In the genomic region with DNA sequence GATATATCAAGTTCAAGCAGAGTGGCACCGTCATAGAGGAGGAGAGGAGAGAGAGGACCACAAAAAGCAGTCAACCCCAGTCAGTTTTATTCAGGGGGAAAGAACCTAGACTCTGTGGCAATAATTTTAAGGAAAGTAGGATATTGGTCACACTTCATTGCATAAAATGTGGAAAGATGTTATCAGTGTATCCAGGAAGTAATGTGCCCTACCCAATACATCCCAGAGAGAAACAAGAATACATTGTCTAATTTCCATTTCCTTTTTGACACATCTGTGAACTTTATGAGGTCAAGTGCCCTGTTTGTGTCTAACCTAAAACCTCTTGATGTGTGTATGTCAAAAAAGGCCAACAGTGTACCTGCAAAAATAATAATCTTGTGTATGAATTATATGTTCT, we compare ENCODE assay signal across 31 cellular contexts.
"Had no signal": no experiment of that assay in that cellular context is flagged by ENCODE, and none has a peak within 500 bp of the region (broad histone marks: within the 10 kb centered on the region; RNA-seq: fewer than 3 reads in every experiment).

No MANE protein-coding gene starts in this region.

- H3K4me3 ChIP-seq: adrenal gland, body of pancreas, dorsolateral prefrontal cortex, esophagus muscularis mucosa, gastroesophageal sphincter, heart right ventricle, hepatocyte had no signal

- H3K27ac ChIP-seq: adrenal gland, body of pancreas, dorsolateral prefrontal cortex, esophagus muscularis mucosa, gastroesophageal sphincter, heart right ventricle, hepatocyte had no signal

- H3K27me3 ChIP-seq: adrenal gland, body of pancreas, dorsolateral prefrontal cortex, esophagus muscularis mucosa, gastroesophageal sphincter, heart right ventricle, hepatocyte had no signal

- H2AFZ ChIP-seq: hepatocyte had no signal

- H3K36me3 ChIP-seq: adrenal gland, esophagus muscularis mucosa, gastroesophageal sphincter, heart right ventricle had no signal

- DNase-seq: activated CD4-positive, alpha-beta memory T cell treated with anti-CD3 and anti-CD28 coated beads for 36 hours; activated CD4-positive, alpha-beta T cell treated with anti-CD3 and anti-CD28 coated beads for 36 hours; activated CD4-positive, alpha-beta T cell treated with anti-CD3 and anti-CD28 coated beads, Interleukin-2, amount 10 ng/mL, durations not matched to agents 24 days and 14 days; activated CD4-positive, CD25-positive, alpha-beta regulatory T cell; activated CD4-positive, CD25-positive, alpha-beta regulatory T cell treated with anti-CD3 and anti-CD28 coated beads, Interleukin-2, amount 50 U/mL, for 72 hours; activated CD8-positive, alpha-beta memory T cell treated with anti-CD3 and anti-CD28 coated beads, Interleukin-2, amount 10 ng/mL, durations not matched to agents 7 days and 5 days; activated CD8-positive, alpha-beta memory T cell treated with anti-CD3 and anti-CD28 coated beads, Interleukin-2, amount 50 U/mL, for 4 hours; activated CD8-positive, alpha-beta T cell treated with anti-CD3 and anti-CD28 coated beads, Interleukin-2, amount 10 ng/mL, durations not matched to agents 7 days and 5 days; activated gamma-delta T cell; activated naive CD4-positive, alpha-beta T cell treated with Interleukin-2 at 50 U/mL for 16 hours; activated naive CD8-positive, alpha-beta T cell treated with anti-CD3 and anti-CD28 coated beads for 36 hours; activated naive CD8-positive, alpha-beta T cell treated with anti-CD3 and anti-CD28 coated beads, Interleukin-2, amount 50 U/mL, for 24 hours; activated T-cell treated with anti-CD3 and anti-CD28 coated beads, Interleukin-2, amount 50 U/mL, for 1 hour; activated T-cell treated with anti-CD3 and anti-CD28 coated beads, Interleukin-2, amount 50 U/mL, for 48 hours; adrenal gland; amygdala; aorta; body of pancreas; caudate nucleus; cortex of kidney; dorsolateral prefrontal cortex; effector memory CD4-positive, alpha-beta T cell; endodermal cell; erythroblast; foreskin melanocyte; heart right ventricle; T-helper 2 cell had no signal

- H3K4me2 ChIP-seq: hepatocyte had no signal

- H3K79me2 ChIP-seq: hepatocyte had no signal

- FAIRE-seq: colon had no signal

- H3K4me1 ChIP-seq: body of pancreas, gastroesophageal sphincter, heart right ventricle had no signal
